Comparison of ENCODE assay signal across 8 cellular contexts in genomic region chr6:53894086-53894485, GRCh38.
DNase-seq lines count a peak whose midpoint lies in the region; ATAC-seq and FAIRE-seq lines count a peak whose summit lies in the region.
"Had no signal": no experiment of that assay in that cellular context is flagged by ENCODE, and none has a peak within 500 bp of the region (broad histone marks: within the 10 kb centered on the region; RNA-seq: fewer than 3 reads in every experiment).

No MANE protein-coding gene starts in this region.

- DNase-seq in GM18507 (ENCODE audit: extremely low spot score, insufficient read length, low read depth) (peak; percentile 15), GM23248 (peak; percentile 77), MG63 (peak; percentile 1)
- DNase-seq in activated T-cell treated with anti-CD3 and anti-CD28 coated beads, Interleukin-2, amount 50 U/mL, for 48 hours = peak; percentile 69 to 77
- peak; percentile 40 to 49 for DNase-seq in stimulated activated CD4-positive, alpha-beta T cell treated with anti-CD3 and anti-CD28 coated beads, Interleukin-15, amount 100 ng/mL, for 48 hours (ENCODE audit: low read depth in 2 of 2)

- H3K9ac ChIP-seq in GM23248 = no peak overlapping the region

- H3F3A ChIP-seq in GM23248 (ENCODE audit: insufficient read depth) = peaks cover 9% of the 10 kb centered on the region; the same call in 1 of the 2 replicates

- H3K4me3 ChIP-seq in GM23248 (no peak overlapping the region), MG63 (no peak overlapping the region)
- H3K4me3 ChIP-seq: PC-9 had no signal

- H3K79me2 ChIP-seq in GM23248 (ENCODE audit: insufficient read depth) = no peaks in the 10 kb centered on the region

- no peak overlapping the region for H2AFZ ChIP-seq in GM23248
- H2AFZ ChIP-seq: PC-9 had no signal

- WGBS in GM23248 (ENCODE audit: low coverage in 1 of 2, low lambda C conversion rate in 2 of 2, missing lambda C conversion rate in 2 of 2), 2 experiments = 18 to 34% methylated on average over 2 of the region's 2 CpGs

- no peak for ATAC-seq in GM21528 (IDR thresholded peaks at IDR 0.05; ENCODE audit: low FRiP score, unreplicated experiment)
- ATAC-seq in HG03280 (IDR thresholded peaks at IDR 0.05; ENCODE audit: unreplicated experiment) = no peak

- no peaks in the 10 kb centered on the region for H3K9me2 ChIP-seq in GM23248 (ENCODE audit: insufficient read depth)

- H3K4me2 ChIP-seq in GM23248 (ENCODE audit: unreplicated experiment) = no peak overlapping the region
- H3K4me2 ChIP-seq: PC-9 had no signal

- no peak overlapping the region for H3K27ac ChIP-seq in GM23248
- H3K27ac ChIP-seq: PC-9 had no signal

- H3K36me3 ChIP-seq in GM23248 (ENCODE audit: low read depth) (no peaks in the 10 kb centered on the region), MG63 (no peaks in the 10 kb centered on the region)

- H3K4me1 ChIP-seq in GM23248 (ENCODE audit: insufficient read depth) = peaks cover 25% of the 10 kb centered on the region

- FAIRE-seq in GM18507 (lab: Jason Lieb, UNC) = peak; percentile 90

- H3K27me3 ChIP-seq in GM23248 (replicated peaks; ENCODE audit: insufficient read depth) (no peaks in the 10 kb centered on the region), MG63 (no peaks in the 10 kb centered on the region)

- in situ Hi-C loops in GM23248 (cut with MboI) = no loop called here

- no peaks in the 10 kb centered on the region for H4K20me1 ChIP-seq in GM23248 (ENCODE audit: insufficient read depth)

- no peaks in the 10 kb centered on the region for H3K9me3 ChIP-seq in GM23248 (ENCODE audit: low read depth)
- no peaks in the 10 kb centered on the region for H3K9me3 ChIP-seq in MG63

Comparison
In these comparisons a context has a peak if more than half of its experiments do, and no peak if none do; other contexts are left out.
1. DNase-seq: peak in every context shown above with its lines; median percentile 77 in GM23248; 73 in activated T-cell treated with anti-CD3 and anti-CD28 coated beads, Interleukin-2, amount 50 U/mL, for 48 hours; 44 in stimulated activated CD4-positive, alpha-beta T cell treated with anti-CD3 and anti-CD28 coated beads, Interleukin-15, amount 100 ng/mL, for 48 hours; 15 in GM18507; 1 in MG63.